21 cellular contexts compared by ENCODE assay signal in the genomic region with DNA sequence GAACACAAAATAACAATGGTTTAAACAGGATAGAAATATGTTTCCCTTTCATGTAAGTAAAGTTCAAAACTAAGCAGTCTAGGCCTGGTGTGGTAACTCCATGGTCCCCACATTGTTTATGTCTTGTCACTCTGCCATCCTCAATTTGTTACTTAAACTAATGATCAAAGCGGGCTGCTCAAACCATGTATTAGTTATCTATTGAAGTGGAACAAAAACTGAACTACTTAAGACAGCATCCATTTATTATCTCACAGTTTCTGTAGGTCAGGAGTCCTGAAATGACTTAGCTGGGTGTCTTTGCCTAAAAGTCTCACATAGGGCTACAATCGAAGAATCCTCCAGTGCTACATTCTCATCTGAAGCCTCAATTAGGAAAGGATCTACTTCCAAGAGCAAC.
"Had no signal": no experiment of that assay in that cellular context is flagged by ENCODE, and none has a peak within 500 bp of the region (broad histone marks: within the 10 kb centered on the region; RNA-seq: fewer than 3 reads in every experiment).

No MANE protein-coding gene starts in this region.

- H3K27me3 Mint-ChIP-seq: dendritic cell treated with granulocyte-macrophage colony-stimulating factor and Interleukin-4, amounts not matched to agents 40 ng/mL and 50 ng/mL, for 4 days had no signal

- H3K36me3 ChIP-seq: colonic mucosa, esophagus muscularis mucosa, gastroesophageal sphincter, heart left ventricle, left lung, lower lobe of right lung had no signal

- H3K9me3 ChIP-seq: colonic mucosa, esophagus muscularis mucosa, gastroesophageal sphincter, left lung, lower lobe of right lung had no signal

- H3K36me3 Mint-ChIP-seq: immature natural killer cell had no signal

- H3K27ac Mint-ChIP-seq: dendritic cell treated with granulocyte-macrophage colony-stimulating factor and Interleukin-4, amounts not matched to agents 40 ng/mL and 50 ng/mL, for 4 days; immature natural killer cell had no signal

- H3K9me3 Mint-ChIP-seq: dendritic cell treated with granulocyte-macrophage colony-stimulating factor and Interleukin-4, amounts not matched to agents 40 ng/mL and 50 ng/mL, for 4 days had no signal

- H3K4me3 ChIP-seq: colonic mucosa, esophagus muscularis mucosa, gastroesophageal sphincter, heart left ventricle, hepatocyte, left lung, lower lobe of right lung had no signal

- H3K4me3 Mint-ChIP-seq: dendritic cell treated with granulocyte-macrophage colony-stimulating factor and Interleukin-4, amounts not matched to agents 40 ng/mL and 50 ng/mL, for 4 days; immature natural killer cell had no signal

- H3K4me1 Mint-ChIP-seq: immature natural killer cell had no signal

- FAIRE-seq: frontal cortex, kidney had no signal

- H3K27ac ChIP-seq: colonic mucosa, esophagus muscularis mucosa, foreskin keratinocyte, gastroesophageal sphincter, heart left ventricle, hepatocyte, left lung, lower lobe of right lung had no signal

- ATAC-seq: foreskin keratinocyte, gastroesophageal sphincter, heart left ventricle, left lung, left ventricle myocardium superior, lower lobe of right lung had no signal

- H3K27me3 ChIP-seq: colonic mucosa, esophagus muscularis mucosa, foreskin keratinocyte, gastroesophageal sphincter, heart left ventricle, hepatocyte, left lung had no signal

- DNase-seq: colonic mucosa; cortex of kidney; effector CD4-positive, alpha-beta T cell; effector memory CD4-positive, alpha-beta T cell; foreskin keratinocyte; heart left ventricle; hypothalamus; immature natural killer cell; islet precursor cell; kidney; kidney glomerular epithelial cell; left lung; left ventricle myocardium superior; lower lobe of right lung; mesenchymal stem cell; midbrain had no signal

- H3K4me1 ChIP-seq: colonic mucosa, esophagus muscularis mucosa, foreskin keratinocyte, gastroesophageal sphincter, heart left ventricle, left lung, lower lobe of right lung had no signal
